Comparison of ENCODE assay signal across 18 cellular contexts in genomic region chr4:77002321-77002720, GRCh38. TPM values are rescaled to one million over a fixed set of nuclear protein-coding genes. Genes with fewer than 3 reads are reported as not detected.
DNase-seq lines count a peak whose midpoint lies in the region; ATAC-seq and TF ChIP-seq lines count a peak whose summit lies in the region.
"Had no signal": no experiment of that assay in that cellular context is flagged by ENCODE, and none has a peak within 500 bp of the region (broad histone marks: within the 10 kb centered on the region; RNA-seq: fewer than 3 reads in every experiment).

No MANE protein-coding gene starts in this region.

- POLR2A ChIA-PET in SK-N-SH (lab: Yijun Ruan, JAX): no interaction called here

- no peak overlapping the region for H4K8ac ChIP-seq in neuronal stem cell (ENCODE audit: low read depth, low read length)

- H3K4me1 Mint-ChIP-seq in Calu3 (ENCODE audit: low read depth, unreplicated experiment): peaks cover 8% of the 10 kb centered on the region

- no peak overlapping the region for H3K23ac ChIP-seq in neuronal stem cell (ENCODE audit: low read depth, low read length, poor library complexity)

- H3K18ac ChIP-seq in neuronal stem cell (ENCODE audit: low read length): no peak overlapping the region

- H3K79me2 ChIP-seq in GM23248 (ENCODE audit: insufficient read depth) (peaks cover 98% of the 10 kb centered on the region), SK-N-SH (ENCODE audit: insufficient read depth) (peaks cover 42% of the 10 kb centered on the region; the same call in 1 of the 2 replicates)

- H3K27ac ChIP-seq in GM23248 (peak overlapping the region; percentile 43), SK-N-SH (ENCODE audit: low read depth in 2 of 2, low read length in 1 of 2) (peak overlapping the region; percentile 58 to 92; a peak in 3 of 4 replicates), esophagus squamous epithelium (peak overlapping the region; percentile 13 to 43 (median 42)), neuronal stem cell (replicated peaks; ENCODE audit: low read length) (peak overlapping the region; percentile 77), suprapubic skin (no peak overlapping the region)
- H3K27ac ChIP-seq: body of pancreas, RWPE1, uterus had no signal

- no peaks in the 10 kb centered on the region for H3K9me2 ChIP-seq in GM23248 (ENCODE audit: insufficient read depth)
- H3K9me2 ChIP-seq in SK-N-SH: no peaks in the 10 kb centered on the region

- TF ChIP-seq RAD21 in SK-N-SH (IDR thresholded peaks at IDR 0.05; ENCODE audit: low read length): no peak

- no peak for DNase-seq in GM23248
- DNase-seq in SK-N-SH: no peak
- no peak for DNase-seq in esophagus squamous epithelium (lab: John Stamatoyannopoulos, UW)
- DNase-seq in neuronal stem cell (ENCODE audit: low spot score): no peak
- DNase-seq in Calu3: no peak
- no peak for DNase-seq in NCI-H128 (lab: John Stamatoyannopoulos, UW; ENCODE audit: unreplicated experiment)
- DNase-seq in suprapubic skin (ENCODE audit: low spot score in 2 of 2): no peak
- no peak for DNase-seq in left lobe of liver (ENCODE audit: low spot score)
- DNase-seq: activated CD4-positive, alpha-beta T cell treated with anti-CD3 and anti-CD28 coated beads, Interleukin-2, amount 50 U/mL, for 4 hours; body of pancreas; hypothalamus; NCI-H1105 treated with DMSO at 0.1 percent for 48 hours; NCI-H524 treated with DMSO at 0.1 percent for 48 hours; stimulated activated CD8-positive, alpha-beta memory T cell treated with anti-CD3 and anti-CD28 coated beads, Interleukin-4, amount 100 ng/mL, for 48 hours; uterus had no signal

- TF ChIP-seq CTCF in SK-N-SH (IDR thresholded peaks at IDR 0.05): no peak
- TF ChIP-seq CTCF in esophagus squamous epithelium (IDR thresholded peaks at IDR 0.05): no peak
- TF ChIP-seq CTCF in Calu3 (IDR thresholded peaks at IDR 0.05; ENCODE audit: unreplicated experiment): no peak
- no peak for TF ChIP-seq CTCF in suprapubic skin (IDR thresholded peaks at IDR 0.05)

- TF ChIP-seq POLR2A in esophagus squamous epithelium (IDR thresholded peaks at IDR 0.05) (no peak), suprapubic skin (IDR thresholded peaks at IDR 0.05) (no peak)

- intact Hi-C loops in esophagus squamous epithelium (cut with DNase I) (no loop called here), Calu3 (cut with micrococcal nuclease; ENCODE audit: unreplicated experiment) (no loop called here)

- H3K36me3 Mint-ChIP-seq in Calu3 (ENCODE audit: insufficient read depth, unreplicated experiment): no peaks in the 10 kb centered on the region

- WGBS in GM23248 (ENCODE audit: low coverage in 1 of 2, low lambda C conversion rate in 2 of 2, missing lambda C conversion rate in 2 of 2), 2 experiments: 77 to 78% methylated on average over 1 of the region's 1 CpG
- 13% methylated on average over 1 of the region's 1 CpG for WGBS in SK-N-SH (ENCODE audit: low lambda C conversion rate)
- 21 to 22% methylated on average over 1 of the region's 1 CpG for WGBS in esophagus squamous epithelium, 2 donors
- no CpG with 5 or more reads among the region's 1 CpG for WGBS in neuronal stem cell (ENCODE audit: extremely low coverage in 2 of 2, insufficient read length in 2 of 2, insufficient replicate concordance in 1 of 2), 2 donors
- WGBS in suprapubic skin: 21% methylated on average over 1 of the region's 1 CpG

- H3K4me3 ChIP-seq in GM23248 (peak overlapping the region; percentile 32; the same call in 1 of the 2 replicates), SK-N-SH (ENCODE audit: low read depth in 2 of 2, low read length in 1 of 2) (no peak overlapping the region; a peak in 1 of 4 replicates), esophagus squamous epithelium (no peak overlapping the region), neuronal stem cell (ENCODE audit: low read length in 2 of 2) (no peak overlapping the region), suprapubic skin (no peak overlapping the region)
- H3K4me3 ChIP-seq: body of pancreas, uterus had no signal

- no peaks in the 10 kb centered on the region for H4K20me1 ChIP-seq in GM23248 (ENCODE audit: insufficient read depth)
- H4K20me1 ChIP-seq in SK-N-SH (ENCODE audit: insufficient read depth): no peaks in the 10 kb centered on the region; the same call in 1 of the 2 replicates

- H3K9ac ChIP-seq in GM23248 (peak overlapping the region; percentile 24), SK-N-SH (peak overlapping the region; percentile 55), neuronal stem cell (ENCODE audit: low read depth, low read length, poor library complexity) (no peak overlapping the region)

- in situ Hi-C loops in GM23248 (cut with MboI): no loop called here

- H3K79me1 ChIP-seq in neuronal stem cell (ENCODE audit: low read depth, low read length): no peaks in the 10 kb centered on the region

- no peak overlapping the region for H4K91ac ChIP-seq in neuronal stem cell (ENCODE audit: low read depth, low read length, poor library complexity)

- H3K4me2 ChIP-seq in GM23248 (ENCODE audit: unreplicated experiment): peak overlapping the region; percentile 43
- H3K4me2 ChIP-seq in SK-N-SH: peak overlapping the region; percentile 67
- no peak overlapping the region for H3K4me2 ChIP-seq in neuronal stem cell (ENCODE audit: insufficient read depth, low read length, poor library complexity, severe bottlenecking)

- CTCF ChIA-PET in SK-N-SH (lab: Yijun Ruan, JAX): interaction anchor here (0.9 to 1.0 kb wide), 2 partner anchors 491 to 498 kb away, joined by 3 read pairs; no protein-coding TSS in a partner anchor
- CTCF ChIA-PET in Calu3 (lab: Charles Lee): interaction anchor here (0.6 kb wide), 1 partner anchor 558 kb away, joined by 7 read pairs; no protein-coding TSS in a partner anchor

- H3K4me3 Mint-ChIP-seq in Calu3 (ENCODE audit: low read depth, unreplicated experiment): no peak overlapping the region
- H3K4me3 Mint-ChIP-seq: IgD-negative memory B cell had no signal

- no peak for ATAC-seq in left lobe of liver
- ATAC-seq: body of pancreas had no signal

- H3K9me3 ChIP-seq in GM23248 (ENCODE audit: low read depth) (no peaks in the 10 kb centered on the region), SK-N-SH (no peaks in the 10 kb centered on the region), esophagus squamous epithelium (no peaks in the 10 kb centered on the region), neuronal stem cell (replicated peaks in 1 of 2; ENCODE audit: control insufficient read depth in 2 of 2, insufficient read depth in 1 of 2, low read depth in 1 of 2, low read length in 2 of 2) (peaks cover 0 to 2% of the 10 kb centered on the region in 2 donors), suprapubic skin (no peaks in the 10 kb centered on the region)
- H3K9me3 ChIP-seq: body of pancreas, uterus had no signal

- no peak overlapping the region for H3K27ac Mint-ChIP-seq in Calu3 (ENCODE audit: unreplicated experiment)

- H2AFZ ChIP-seq in GM23248 (no peak overlapping the region), SK-N-SH (ENCODE audit: low read depth) (no peak overlapping the region), neuronal stem cell (ENCODE audit: low read length) (no peak overlapping the region)

- H2BK120ac ChIP-seq in neuronal stem cell (ENCODE audit: low read depth, low read length): no peak overlapping the region

- H2BK12ac ChIP-seq in neuronal stem cell (ENCODE audit: low read length): no peak overlapping the region

- H3F3A ChIP-seq in GM23248 (ENCODE audit: insufficient read depth) (peaks cover 91% of the 10 kb centered on the region), SK-N-SH (replicated peaks; ENCODE audit: insufficient read depth) (peaks cover 46% of the 10 kb centered on the region)

- no peaks in the 10 kb centered on the region for H3K9me3 Mint-ChIP-seq in Calu3 (ENCODE audit: low read depth, unreplicated experiment)
- H3K9me3 Mint-ChIP-seq: activated T-helper 17 cell treated with anti-CD3 and anti-CD28 coated beads, Interleukin-2, amount 50 U/mL, for 72 hours; IgD-negative memory B cell had no signal

- H3K4me1 ChIP-seq in GM23248 (ENCODE audit: insufficient read depth): peaks cover 64% of the 10 kb centered on the region
- H3K4me1 ChIP-seq in SK-N-SH (ENCODE audit: control insufficient read depth in 1 of 2, insufficient read depth in 2 of 2, low read depth in 1 of 2, low read length in 1 of 2): peaks cover 10 to 50% of the 10 kb centered on the region in 2 experiments
- H3K4me1 ChIP-seq in esophagus squamous epithelium: peaks cover 15 to 34% (median 17%) of the 10 kb centered on the region in 3 donors
- H3K4me1 ChIP-seq in neuronal stem cell (ENCODE audit: control insufficient read depth in 2 of 2, insufficient read depth in 1 of 2, low read depth in 1 of 2, low read length in 2 of 2): peaks cover 10 to 15% of the 10 kb centered on the region in 2 donors
- peaks cover 23% of the 10 kb centered on the region for H3K4me1 ChIP-seq in suprapubic skin
- H3K4me1 ChIP-seq: uterus had no signal

- no peaks in the 10 kb centered on the region for H3K27me3 Mint-ChIP-seq in Calu3 (ENCODE audit: unreplicated experiment)
- H3K27me3 Mint-ChIP-seq: activated T-helper 17 cell treated with anti-CD3 and anti-CD28 coated beads, Interleukin-2, amount 50 U/mL, for 72 hours; IgD-negative memory B cell had no signal

- H2AK5ac ChIP-seq in neuronal stem cell (ENCODE audit: low read depth, low read length): no peak overlapping the region

- no peak overlapping the region for H2BK15ac ChIP-seq in neuronal stem cell (ENCODE audit: low read length)

- no TSS peak for BruUV-seq in Calu3 (replicated peaks; lab: Mats Ljungman, UMichigan)

- H2BK5ac ChIP-seq in neuronal stem cell (ENCODE audit: low read length): no peak overlapping the region

- no peak overlapping the region for H3K4ac ChIP-seq in neuronal stem cell (ENCODE audit: low read length)

- H3K27me3 ChIP-seq in GM23248 (replicated peaks; ENCODE audit: insufficient read depth) (no peaks in the 10 kb centered on the region), SK-N-SH (ENCODE audit: insufficient read depth) (no peaks in the 10 kb centered on the region), esophagus squamous epithelium (no peaks in the 10 kb centered on the region), neuronal stem cell (ENCODE audit: control insufficient read depth in 3 of 3, insufficient read depth in 3 of 3, low read depth in 1 of 3, low read length in 3 of 3) (no peaks in the 10 kb centered on the region), suprapubic skin (no peaks in the 10 kb centered on the region)
- H3K27me3 ChIP-seq: body of pancreas, uterus had no signal

- TF ChIP-seq EP300 in SK-N-SH (IDR thresholded peaks at IDR 0.05; ENCODE audit: borderline replicate concordance in 1 of 2, low read depth in 1 of 2, low read length in 1 of 2): no peak
- no peak for TF ChIP-seq EP300 in suprapubic skin (IDR thresholded peaks at IDR 0.05)

- H3K36me3 ChIP-seq in GM23248 (ENCODE audit: low read depth) (peaks cover 83% of the 10 kb centered on the region), SK-N-SH (replicated peaks in 1 of 2; ENCODE audit: control insufficient read depth in 1 of 2, insufficient read depth in 2 of 2, low read length in 1 of 2) (peaks cover 66 to 70% of the 10 kb centered on the region in 2 experiments), esophagus squamous epithelium (peaks cover 0 to 31% (median 3%) of the 10 kb centered on the region in 3 donors), neuronal stem cell (replicated peaks in 1 of 2; ENCODE audit: control insufficient read depth in 2 of 2, insufficient read depth in 2 of 2, low read length in 2 of 2) (peaks cover 20 to 85% of the 10 kb centered on the region in 2 donors), suprapubic skin (peaks cover 17% of the 10 kb centered on the region)
- H3K36me3 ChIP-seq: uterus had no signal

- no peak overlapping the region for H3K14ac ChIP-seq in neuronal stem cell (ENCODE audit: low read length)

RNA-seq across cellular contexts. Expression of gene SEPTIN11, which starts 52.8 kb away (rescaled TPM):
- 640 and 867 TPM in 2 replicates for total RNA-seq in GM23248 (2014; rRNA removed; shearing (Covaris generic))
- 478 and 488 TPM in 2 replicates for polyA plus RNA-seq in GM23248 (2016; fragmentation: Nextera tagmentation; extraction: Ambion mirVana)
- polyA plus RNA-seq in SK-N-SH (2012; rRNA removed): 47.4 and 81.9 TPM in 2 replicates
- 75.6 and 89.3 TPM in 2 replicates for polyA plus RNA-seq in SK-N-SH (2012; cell fraction: cytosol; rRNA removed)
- 34.1 and 66.4 TPM in 2 replicates for polyA plus RNA-seq in SK-N-SH (2012; cell fraction: nucleus; rRNA removed)
- 10 to 100 TPM; 10.4 to 56.6 (median 36.3) TPM for total RNA-seq in esophagus squamous epithelium
- polyA plus RNA-seq in neuronal stem cell (2013, experiment 1 of 2): 204 TPM
- polyA plus RNA-seq in neuronal stem cell (2013, experiment 2 of 2): 218 TPM
- total RNA-seq in Calu3 (2022): 50.2 and 56.2 TPM in 2 replicates
- 10 to 100 TPM; 18.6 to 41.6 (median 25.1) TPM for total RNA-seq in suprapubic skin
- 37.2 TPM for total RNA-seq in left lobe of liver

Comparison
In these comparisons a context has a peak if more than half of its experiments do, and no peak if none do; other contexts are left out.
1. RNA of gene SEPTIN11, which starts 52.8 kb away (total RNA-seq): 640 to 867 TPM in GM23248; 50.2 to 56.2 TPM in Calu3, 10.4 to 56.6 TPM in esophagus squamous epithelium, 37.2 TPM in left lobe of liver (single experiment) and 18.6 to 41.6 TPM in suprapubic skin; every median in the first group is over 10 times any median in the second.